In the genomic region with DNA sequence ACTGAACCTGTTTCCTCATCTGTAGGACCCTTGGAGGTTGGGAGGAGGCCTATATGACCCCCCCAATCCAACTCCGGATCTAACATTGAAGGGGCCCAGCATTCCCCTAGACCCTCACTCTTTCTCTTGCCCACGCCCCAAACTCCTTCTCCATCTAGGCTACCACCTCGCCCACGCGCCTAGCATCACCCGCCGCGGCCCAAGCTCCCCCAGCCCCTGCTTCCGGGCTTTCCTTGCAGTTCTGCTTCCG, we compare ENCODE assay signal across 1 cellular context.
TF ChIP-seq lines count a peak whose summit lies in the region.

No MANE protein-coding gene starts in this region.

TF ChIP-seq in HepG2, 621 proteins besides CTCF, POLR2A, EP300 and RAD21 (continued from another document):
- TF ChIP-seq, protein P1, sequence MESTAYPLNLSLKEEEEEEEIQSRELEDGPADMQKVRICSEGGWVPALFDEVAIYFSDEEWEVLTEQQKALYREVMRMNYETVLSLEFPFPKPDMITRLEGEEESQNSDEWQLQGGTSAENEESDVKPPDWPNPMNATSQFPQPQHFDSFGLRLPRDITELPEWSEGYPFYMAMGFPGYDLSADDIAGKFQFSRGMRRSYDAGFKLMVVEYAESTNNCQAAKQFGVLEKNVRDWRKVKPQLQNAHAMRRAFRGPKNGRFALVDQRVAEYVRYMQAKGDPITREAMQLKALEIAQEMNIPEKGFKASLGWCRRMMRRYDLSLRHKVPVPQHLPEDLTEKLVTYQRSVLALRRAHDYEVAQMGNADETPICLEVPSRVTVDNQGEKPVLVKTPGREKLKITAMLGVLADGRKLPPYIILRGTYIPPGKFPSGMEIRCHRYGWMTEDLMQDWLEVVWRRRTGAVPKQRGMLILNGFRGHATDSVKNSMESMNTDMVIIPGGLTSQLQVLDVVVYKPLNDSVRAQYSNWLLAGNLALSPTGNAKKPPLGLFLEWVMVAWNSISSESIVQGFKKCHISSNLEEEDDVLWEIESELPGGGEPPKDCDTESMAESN (CRISPR knock-in tag; conservative IDR thresholded peaks at IDR 0.05) = no peak
- TF ChIP-seq ZNF713 (CRISPR knock-in tag; IDR thresholded peaks at IDR 0.05) = 0 out of 2 replicates have a peak, but pooled peaks have one; percentile 22
- TF ChIP-seq MAX (IDR thresholded peaks at IDR 0.05) = 0 out of 2 replicates have a peak, but pooled peaks have one; percentile 5
- TF ChIP-seq ZNF670 (CRISPR knock-in tag; IDR thresholded peaks at IDR 0.05; ENCODE audit: borderline replicate concordance) = no peak
- TF ChIP-seq ZNF446 (CRISPR knock-in tag; IDR thresholded peaks at IDR 0.05) = 0 out of 2 replicates have a peak, but pooled peaks have one; percentile 49
- TF ChIP-seq, protein P2, sequence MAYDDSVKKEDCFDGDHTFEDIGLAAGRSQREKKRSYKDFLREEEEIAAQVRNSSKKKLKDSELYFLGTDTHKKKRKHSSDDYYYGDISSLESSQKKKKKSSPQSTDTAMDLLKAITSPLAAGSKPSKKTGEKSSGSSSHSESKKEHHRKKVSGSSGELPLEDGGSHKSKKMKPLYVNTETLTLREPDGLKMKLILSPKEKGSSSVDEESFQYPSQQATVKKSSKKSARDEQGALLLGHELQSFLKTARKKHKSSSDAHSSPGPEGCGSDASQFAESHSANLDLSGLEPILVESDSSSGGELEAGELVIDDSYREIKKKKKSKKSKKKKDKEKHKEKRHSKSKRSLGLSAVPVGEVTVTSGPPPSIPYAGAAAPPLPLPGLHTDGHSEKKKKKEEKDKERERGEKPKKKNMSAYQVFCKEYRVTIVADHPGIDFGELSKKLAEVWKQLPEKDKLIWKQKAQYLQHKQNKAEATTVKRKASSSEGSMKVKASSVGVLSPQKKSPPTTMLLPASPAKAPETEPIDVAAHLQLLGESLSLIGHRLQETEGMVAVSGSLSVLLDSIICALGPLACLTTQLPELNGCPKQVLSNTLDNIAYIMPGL (CRISPR knock-in tag; IDR thresholded peaks at IDR 0.05; ENCODE audit: borderline replicate concordance in 1 of 2, low read depth in 1 of 2) = 0 out of 4 replicates have a peak, but pooled peaks of 1 of the 2 experiments have one; percentile 15
- TF ChIP-seq ZNF639 (CRISPR knock-in tag; conservative IDR thresholded peaks at IDR 0.05) = no peak
- TF ChIP-seq, protein P3, sequence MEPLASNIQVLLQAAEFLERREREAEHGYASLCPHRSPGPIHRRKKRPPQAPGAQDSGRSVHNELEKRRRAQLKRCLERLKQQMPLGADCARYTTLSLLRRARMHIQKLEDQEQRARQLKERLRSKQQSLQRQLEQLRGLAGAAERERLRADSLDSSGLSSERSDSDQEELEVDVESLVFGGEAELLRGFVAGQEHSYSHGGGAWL (CRISPR knock-in tag; IDR thresholded peaks at IDR 0.05) = no peak
- TF ChIP-seq GTF3A (CRISPR knock-in tag; conservative IDR thresholded peaks at IDR 0.05) = no peak
